Comparison of ENCODE assay signal across 17 cellular contexts in genomic region chr17:57944796-57945362, GRCh38. TPM values are rescaled to one million over a fixed set of nuclear protein-coding genes. Genes with fewer than 3 reads are reported as not detected.
A peak's percentile ranks its signal among the peaks of the same experiment; 100 is the strongest.
DNase-seq lines count a peak whose midpoint lies in the region; ATAC-seq and TF ChIP-seq lines count a peak whose summit lies in the region.
"Had no signal": no experiment of that assay in that cellular context is flagged by ENCODE, and none has a peak within 500 bp of the region (broad histone marks: within the 10 kb centered on the region; RNA-seq: fewer than 3 reads in every experiment).

No MANE protein-coding gene starts in this region.

- DNase-seq in adrenal gland, result peak in 1 of 7 donors; percentile 25
- DNase-seq in hepatocyte (ENCODE audit: low spot score), result peak; percentile 44
- no peak for DNase-seq in gastrocnemius medialis
- no peak for DNase-seq in NCI-H1436 (lab: John Stamatoyannopoulos, UW)
- no peak for DNase-seq in sciatic nerve (ENCODE audit: low spot score)
- DNase-seq in ovary, result no peak
- DNase-seq: activated CD4-positive, CD25-positive, alpha-beta regulatory T cell; central memory CD4-positive, alpha-beta T cell; effector CD4-positive, alpha-beta T cell; MM.1S; NCI-H1694 treated with DMSO at 0.1 percent for 48 hours; SHP77 treated with DMSO at 0.1 percent for 48 hours; stimulated activated CD4-positive, alpha-beta T cell treated with anti-CD3 and anti-CD28 coated beads, Interleukin-15, amount 100 ng/mL, for 24 hours; stimulated activated naive CD4-positive, alpha-beta T cell treated with Interleukin-2 at 50 U/mL for 16 hours had no signal

- H2AFZ ChIP-seq in hepatocyte, result no peak overlapping the region

- no peaks in the 10 kb centered on the region for H3K27me3 ChIP-seq in BLaER1
- no peaks in the 10 kb centered on the region for H3K27me3 ChIP-seq in adrenal gland
- no peaks in the 10 kb centered on the region for H3K27me3 ChIP-seq in hepatocyte
- no peaks in the 10 kb centered on the region for H3K27me3 ChIP-seq in gastrocnemius medialis
- H3K27me3 ChIP-seq in ovary, result no peaks in the 10 kb centered on the region

- H3K36me3 ChIP-seq in BLaER1 (no peaks in the 10 kb centered on the region), adrenal gland (replicated peaks in 1 of 2) (no peaks in the 10 kb centered on the region), hepatocyte (replicated peaks; ENCODE audit: insufficient read depth, low read depth) (no peaks in the 10 kb centered on the region), gastrocnemius medialis (no peaks in the 10 kb centered on the region), ovary (no peaks in the 10 kb centered on the region)
- H3K36me3 ChIP-seq: prostate gland had no signal

- H3K9me2 ChIP-seq in hepatocyte (replicated peaks; ENCODE audit: insufficient read depth), result no peaks in the 10 kb centered on the region

- no peak for ATAC-seq in gastrocnemius medialis
- no peak for ATAC-seq in sciatic nerve
- no peak for ATAC-seq in GM21529 (IDR thresholded peaks at IDR 0.05; ENCODE audit: unreplicated experiment)

- H3K4me2 ChIP-seq in BLaER1 (peak overlapping the region; percentile 88), hepatocyte (peak overlapping the region; percentile 25)

- peaks cover 98% of the 10 kb centered on the region for H3K4me1 ChIP-seq in BLaER1
- peaks cover 57 to 93% of the 10 kb centered on the region in 2 donors for H3K4me1 ChIP-seq in adrenal gland (replicated peaks in 1 of 2)
- peaks cover 61% of the 10 kb centered on the region for H3K4me1 ChIP-seq in hepatocyte (ENCODE audit: insufficient read depth)
- H3K4me1 ChIP-seq in gastrocnemius medialis, result peaks cover 90 to 94% of the 10 kb centered on the region in 2 donors
- peaks cover 6% of the 10 kb centered on the region for H3K4me1 ChIP-seq in ovary (ENCODE audit: insufficient read depth)

- no peak for TF ChIP-seq EP300 in ovary (IDR thresholded peaks at IDR 0.05)

- no peak overlapping the region for H3K9ac ChIP-seq in BLaER1

- H4K20me1 ChIP-seq in BLaER1 (no peaks in the 10 kb centered on the region), hepatocyte (ENCODE audit: insufficient read depth, poor library complexity, severe bottlenecking) (no peaks in the 10 kb centered on the region)

- no peaks in the 10 kb centered on the region for H3K9me3 ChIP-seq in BLaER1
- no peaks in the 10 kb centered on the region for H3K9me3 ChIP-seq in adrenal gland (replicated peaks in 1 of 3)
- H3K9me3 ChIP-seq in hepatocyte (ENCODE audit: low read depth), result no peaks in the 10 kb centered on the region
- no peaks in the 10 kb centered on the region for H3K9me3 ChIP-seq in gastrocnemius medialis
- no peaks in the 10 kb centered on the region for H3K9me3 ChIP-seq in ovary
- H3K9me3 ChIP-seq: prostate gland had no signal

- H3K79me2 ChIP-seq in hepatocyte, result peaks cover 58% of the 10 kb centered on the region

- no peak overlapping the region for H3K4me3 ChIP-seq in BLaER1
- no peak overlapping the region for H3K4me3 ChIP-seq in adrenal gland
- H3K4me3 ChIP-seq in hepatocyte, result no peak overlapping the region
- H3K4me3 ChIP-seq in gastrocnemius medialis, result no peak overlapping the region
- H3K4me3 ChIP-seq in ovary, result no peak overlapping the region
- H3K4me3 ChIP-seq: prostate gland had no signal

- in situ Hi-C loops in gastrocnemius medialis (cut with MboI; ENCODE audit: low sequenced_read_pairs in 4 of 4), result no loop called here

- WGBS in adrenal gland, 4 donors, result 46 to 62% (median 50%) methylated on average over 7 to 9 of the region's 9 CpGs
- 73% methylated on average over 9 of the region's 9 CpGs for WGBS in hepatocyte (ENCODE audit: low lambda C conversion rate, missing lambda C conversion rate)
- WGBS in ovary, 3 donors, result 72 to 80% (median 78%) methylated on average over 9 of the region's 9 CpGs

- intact Hi-C loops in adrenal gland (cut with DNase I), result no loop called here
- intact Hi-C loops in gastrocnemius medialis (cut with DNase I; ENCODE audit: low total_unique reads), result no loop called here
- intact Hi-C loops in sciatic nerve (cut with DNase I), result no loop called here
- intact Hi-C loops in ovary (cut with DNase I), result no loop called here

- no peak for TF ChIP-seq POLR2A in adrenal gland (IDR thresholded peaks at IDR 0.05)
- no peak for TF ChIP-seq POLR2A in gastrocnemius medialis (IDR thresholded peaks at IDR 0.05)
- no peak for TF ChIP-seq POLR2A in ovary (IDR thresholded peaks at IDR 0.05)

- H3K27ac ChIP-seq in BLaER1 (no peak overlapping the region), adrenal gland (peak overlapping the region; percentile 8 to 96 (median 49)), hepatocyte (peak overlapping the region; percentile 87), gastrocnemius medialis (peak overlapping the region; percentile 82 to 99 (median 98)), ovary (no peak overlapping the region)

- TF ChIP-seq CTCF in adrenal gland (IDR thresholded peaks at IDR 0.05), result no peak
- TF ChIP-seq CTCF in hepatocyte (IDR thresholded peaks at IDR 0.05; ENCODE audit: poor library complexity), result no peak
- TF ChIP-seq CTCF in gastrocnemius medialis (IDR thresholded peaks at IDR 0.05 in 4 of 5, conservative IDR thresholded peaks at IDR 0.05 in 1 of 5), result no peak
- TF ChIP-seq CTCF in ovary (IDR thresholded peaks at IDR 0.05), result no peak

RNA-seq across cellular contexts. Expression of gene CUEDC1, which starts 10.3 kb away (rescaled TPM):
- total RNA-seq in adrenal gland (10 to 100 TPM; 23.9 to 47.3 (median 39.1) TPM), hepatocyte (9.3 and 11.6 TPM in 2 replicates), gastrocnemius medialis (10 to 100 TPM; 31.2 to 43.9 (median 34.3) TPM), sciatic nerve (44.3 TPM), ovary (10 to 100 TPM in 6 of 7 donors, 1 to 10 TPM in 1; 6.7 to 30.2 (median 22.9) TPM)
- polyA plus RNA-seq in adrenal gland (10 to 100 TPM; 19.9 to 45.1 (median 40.1) TPM), hepatocyte (23.3 and 27.4 TPM in 2 replicates), ovary (10 to 100 TPM; 14.2 to 18.6 TPM)

RNA-seq across cellular contexts. Expression of gene VEZF1, which starts 43.2 kb away (rescaled TPM):
- 100 to 1,000 TPM in 1 of 8 donors, 10 to 100 TPM in 7; 56.2 to 105 (median 74.1) TPM for total RNA-seq in adrenal gland
- polyA plus RNA-seq in adrenal gland, result 10 to 100 TPM; 14.1 to 58.5 (median 23.1) TPM
- 56.0 and 57.3 TPM in 2 replicates for total RNA-seq in hepatocyte
- polyA plus RNA-seq in hepatocyte, result 19.1 and 20.9 TPM in 2 replicates
- total RNA-seq in gastrocnemius medialis, result 100 to 1,000 TPM in 3 of 4 donors, 10 to 100 TPM in 1; 99.9 to 137 (median 106) TPM
- 73.8 TPM for total RNA-seq in sciatic nerve
- total RNA-seq in ovary, result 10 to 100 TPM; 58.6 to 83.5 (median 72.4) TPM
- 10 to 100 TPM; 31.6 to 70.2 TPM for polyA plus RNA-seq in ovary

Comparison
In these comparisons a context has a peak if more than half of its experiments do, and no peak if none do; other contexts are left out.
1. H3K27ac ChIP-seq: peak in adrenal gland (5 of 5), hepatocyte (single experiment) and gastrocnemius medialis (4 of 4); none in BLaER1 (single experiment) and ovary (0 of 2).